19 cellular contexts compared by ENCODE assay signal in genomic region chr13:60838581-60838980, GRCh38.
DNase-seq lines count a peak whose midpoint lies in the region; ATAC-seq and TF ChIP-seq lines count a peak whose summit lies in the region.
"Had no signal": no experiment of that assay in that cellular context is flagged by ENCODE, and none has a peak within 500 bp of the region (broad histone marks: within the 10 kb centered on the region; RNA-seq: fewer than 3 reads in every experiment).

No MANE protein-coding gene starts in this region.

- TF ChIP-seq RAD21 in Ishikawa (IDR thresholded peaks at IDR 0.05; ENCODE audit: low read depth) = no peak

- H3K4me1 Mint-ChIP-seq in nephron progenitor cell = peaks cover 30% of the 10 kb centered on the region
- H3K4me1 Mint-ChIP-seq: activated naive CD8-positive, alpha-beta T cell treated with anti-CD3 and anti-CD28 coated beads, Interleukin-2, amount 10 ng/mL, durations not matched to agents 7 days and 5 days; GM23338; IgD-negative memory B cell had no signal

- peak overlapping the region; percentile 50 for H3K27ac Mint-ChIP-seq in nephron progenitor cell
- H3K27ac Mint-ChIP-seq: activated naive CD8-positive, alpha-beta T cell treated with anti-CD3 and anti-CD28 coated beads, Interleukin-2, amount 10 ng/mL, durations not matched to agents 7 days and 5 days; CD8-positive, alpha-beta T cell; GM23338; IgD-negative memory B cell; T-helper 2 cell treated with Interferon-gamma antibody and Interleukin-4, amounts not matched to agents 5 μg/mL and 100 μg/mL, for 36 hours had no signal

- no peaks in the 10 kb centered on the region for H3K36me3 Mint-ChIP-seq in nephron progenitor cell (ENCODE audit: low read depth)
- H3K36me3 Mint-ChIP-seq: activated naive CD8-positive, alpha-beta T cell treated with anti-CD3 and anti-CD28 coated beads, Interleukin-2, amount 10 ng/mL, durations not matched to agents 7 days and 5 days; CD8-positive, alpha-beta T cell; IgD-negative memory B cell had no signal

- no peak for TF ChIP-seq CTCF in VCaP (conservative IDR thresholded peaks at IDR 0.05)
- TF ChIP-seq CTCF in nephron progenitor cell (IDR thresholded peaks at IDR 0.05) = no peak

- H3K27ac ChIP-seq in VCaP = peak overlapping the region; percentile 50
- H3K27ac ChIP-seq: brain microvascular endothelial cell had no signal

- peaks cover 7% of the 10 kb centered on the region for H3K9me3 Mint-ChIP-seq in nephron progenitor cell
- H3K9me3 Mint-ChIP-seq: GM23338 had no signal

- no peak overlapping the region for H3K4me3 Mint-ChIP-seq in nephron progenitor cell
- H3K4me3 Mint-ChIP-seq: activated naive CD8-positive, alpha-beta T cell treated with anti-CD3 and anti-CD28 coated beads, Interleukin-2, amount 10 ng/mL, durations not matched to agents 7 days and 5 days; CD8-positive, alpha-beta T cell; GM23338; IgD-negative memory B cell; T-helper 2 cell treated with Interferon-gamma antibody and Interleukin-4, amounts not matched to agents 5 μg/mL and 100 μg/mL, for 36 hours had no signal

- TF ChIP-seq EP300 in Ishikawa (IDR thresholded peaks at IDR 0.05; ENCODE audit: borderline replicate concordance) = no peak

- H3K27me3 Mint-ChIP-seq in nephron progenitor cell (ENCODE audit: low read depth, poor library complexity) = no peaks in the 10 kb centered on the region
- H3K27me3 Mint-ChIP-seq: activated naive CD8-positive, alpha-beta T cell treated with anti-CD3 and anti-CD28 coated beads, Interleukin-2, amount 10 ng/mL, durations not matched to agents 7 days and 5 days had no signal

- DNase-seq in NCI-H69 (lab: John Stamatoyannopoulos, UW) (peak; percentile 24), nephron progenitor cell (peak; percentile 31), NK-92 (lab: John Stamatoyannopoulos, UW; ENCODE audit: unreplicated experiment) (no peak), hepatic stellate cell (ENCODE audit: low spot score) (no peak)
- DNase-seq: activated CD4-positive, CD25-positive, alpha-beta regulatory T cell treated with anti-CD3 and anti-CD28 coated beads, Interleukin-2, amount 50 U/mL, for 72 hours; activated naive CD8-positive, alpha-beta T cell treated with anti-CD3 and anti-CD28 coated beads, Interleukin-2, amount 10 ng/mL, durations not matched to agents 7 days and 5 days; brain microvascular endothelial cell; CD8-positive, alpha-beta T cell; NCI-H1436; NCI-H345; SHP77 treated with DMSO at 0.1 percent for 48 hours; stimulated activated CD4-positive, alpha-beta T cell treated with anti-CD3 and anti-CD28 coated beads, Interleukin-1b, Interleukin-23, amount 100 ng/mL, for 48 hours had no signal

- ATAC-seq in GM21576 (IDR thresholded peaks at IDR 0.05; ENCODE audit: unreplicated experiment) = no peak
- no peak for ATAC-seq in HG03520 (IDR thresholded peaks at IDR 0.05; ENCODE audit: unreplicated experiment)
- ATAC-seq: CD8-positive, alpha-beta T cell; GM23338 had no signal

TF ChIP-seq in Ishikawa, 13 proteins besides CTCF, POLR2A, EP300 and RAD21:
- TF ChIP-seq, protein P1, sequence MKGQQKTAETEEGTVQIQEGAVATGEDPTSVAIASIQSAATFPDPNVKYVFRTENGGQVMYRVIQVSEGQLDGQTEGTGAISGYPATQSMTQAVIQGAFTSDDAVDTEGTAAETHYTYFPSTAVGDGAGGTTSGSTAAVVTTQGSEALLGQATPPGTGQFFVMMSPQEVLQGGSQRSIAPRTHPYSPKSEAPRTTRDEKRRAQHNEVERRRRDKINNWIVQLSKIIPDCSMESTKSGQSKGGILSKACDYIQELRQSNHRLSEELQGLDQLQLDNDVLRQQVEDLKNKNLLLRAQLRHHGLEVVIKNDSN (IDR thresholded peaks at IDR 0.05) = peak; percentile 25; the same call in 1 of the 2 replicates
- no peak for TF ChIP-seq NFIC (IDR thresholded peaks at IDR 0.05)

Comparison
In these comparisons a context has a peak if more than half of its experiments do, and no peak if none do; other contexts are left out.
1. DNase-seq: peak in NCI-H69 (single experiment) and nephron progenitor cell (single experiment); none in NK-92 (single experiment) and hepatic stellate cell (single experiment).